ENCODE assay signal across 9 cellular contexts in genomic region chr6:90068264-90068663, GRCh38.
DNase-seq lines count a peak whose midpoint lies in the region; ATAC-seq and TF ChIP-seq lines count a peak whose summit lies in the region.
"Had no signal": no experiment of that assay in that cellular context is flagged by ENCODE, and none has a peak within 500 bp of the region (broad histone marks: within the 10 kb centered on the region; RNA-seq: fewer than 3 reads in every experiment).

No MANE protein-coding gene starts in this region.

- peak; percentile 85 for DNase-seq in DMS53 (lab: John Stamatoyannopoulos, UW)
- peak; percentile 57 for DNase-seq in HFF-Myc (ENCODE audit: extremely low read depth, low read depth)
- DNase-seq in activated naive CD4-positive, alpha-beta T cell treated with anti-CD3 and anti-CD28 coated beads, Interleukin-2, amount 50 U/mL, for 72 hours (ENCODE audit: low spot score in 2 of 2), result peak in 1 of 2 donors; percentile 72
- peak; percentile 26 to 54 for DNase-seq in lung microvascular endothelial cell (ENCODE audit: low read depth in 2 of 2)
- DNase-seq in NCI-H2107 treated with DMSO at 0.1 percent for 48 hours (lab: John Stamatoyannopoulos, UW; ENCODE audit: unreplicated experiment), result no peak
- DNase-seq in epidermal melanocyte (ENCODE audit: insufficient read length, low spot score), result no peak
- DNase-seq: NCI-H1417 treated with DMSO at 0.1 percent for 48 hours had no signal

- H3K36me3 Mint-ChIP-seq in activated naive CD4-positive, alpha-beta T cell treated with anti-CD3 and anti-CD28 coated beads, Interleukin-2, amount 50 U/mL, for 72 hours, result peaks cover 52 to 63% of the 10 kb centered on the region in 2 donors

- TF ChIP-seq CTCF in HFF-Myc (IDR thresholded peaks at IDR 0.05; ENCODE audit: low read depth, low read length, missing control alignments), result no peak

- peak overlapping the region; percentile 77 to 90 for H3K27ac Mint-ChIP-seq in activated naive CD4-positive, alpha-beta T cell treated with anti-CD3 and anti-CD28 coated beads, Interleukin-2, amount 50 U/mL, for 72 hours
- H3K27ac Mint-ChIP-seq: nephron had no signal

- H3K9me3 Mint-ChIP-seq in activated naive CD4-positive, alpha-beta T cell treated with anti-CD3 and anti-CD28 coated beads, Interleukin-2, amount 50 U/mL, for 72 hours, result peaks cover 0 to 7% of the 10 kb centered on the region in 2 donors
- H3K9me3 Mint-ChIP-seq: nephron had no signal

- ATAC-seq in activated naive CD4-positive, alpha-beta T cell treated with anti-CD3 and anti-CD28 coated beads, Interleukin-2, amount 50 U/mL, for 72 hours, result peak; percentile 78 to 88
- ATAC-seq in HG02938 (IDR thresholded peaks at IDR 0.05; ENCODE audit: unreplicated experiment), result no peak

- H3K4me3 ChIP-seq in HFF-Myc (replicated peaks; ENCODE audit: low read depth, low read length), result no peak overlapping the region

Comparison
In these comparisons a context has a peak if more than half of its experiments do, and no peak if none do; other contexts are left out.
1. DNase-seq: peak in DMS53 (single experiment), HFF-Myc (single experiment) and lung microvascular endothelial cell (2 of 2); none in NCI-H2107 treated with DMSO at 0.1 percent for 48 hours (single experiment) and epidermal melanocyte (single experiment).